8 cellular contexts compared by ENCODE assay signal in genomic region chr14:60331201-60332045, GRCh38.
DNase-seq lines count a peak whose midpoint lies in the region; ATAC-seq and TF ChIP-seq lines count a peak whose summit lies in the region.

No MANE protein-coding gene starts in this region.

- H3K4me3 ChIP-seq in OCI-LY3 (ENCODE audit: low read length), result peak overlapping the region; percentile 79

- H3K79me2 ChIP-seq in OCI-LY3 (ENCODE audit: low read length), result no peaks in the 10 kb centered on the region

- peak overlapping the region; percentile 77 for H3K9ac ChIP-seq in OCI-LY3 (ENCODE audit: low read length)

- no peaks in the 10 kb centered on the region for H3K36me3 ChIP-seq in OCI-LY3 (replicated peaks; ENCODE audit: low read depth, low read length)

- peak overlapping the region; percentile 82 for H3K27ac ChIP-seq in OCI-LY3 (ENCODE audit: low read length)
- no peak overlapping the region for H3K27ac ChIP-seq in substantia nigra (ENCODE audit: low read depth, low read length, poor library complexity, severe bottlenecking)

- TF ChIP-seq CTCF in OCI-LY3 (IDR thresholded peaks at IDR 0.05; ENCODE audit: low read depth, low read length), result peak; percentile 97

- H3K4me1 ChIP-seq in OCI-LY3 (ENCODE audit: low read length), result peaks cover 27% of the 10 kb centered on the region

- DNase-seq in DMS79 (lab: John Stamatoyannopoulos, UW) (peak; percentile 86), HuH-7.5 (ENCODE audit: low spot score) (peak; percentile 53), fibroblast of the conjunctiva (ENCODE audit: low read depth) (peak; percentile 14), nucleus accumbens (lab: John Stamatoyannopoulos, UW) (peak in 46 of 56 donors; percentile 4 to 77 (median 35)), substantia nigra (lab: John Stamatoyannopoulos, UW) (peak in 43 of 49 donors; percentile 5 to 71 (median 43))
- peak; percentile 85 for DNase-seq in activated T-cell treated with anti-CD3 and anti-CD28 coated beads, Interleukin-2, amount 50 U/mL, for 48 hours

- peak; percentile 72 for ATAC-seq in GM21526 (IDR thresholded peaks at IDR 0.05; ENCODE audit: low FRiP score, unreplicated experiment)

- peaks cover 27% of the 10 kb centered on the region for H3K27me3 ChIP-seq in OCI-LY3 (ENCODE audit: low read depth, low read length)

- peak overlapping the region; percentile 92 for H3K4me2 ChIP-seq in OCI-LY3 (ENCODE audit: low read length)

- no peaks in the 10 kb centered on the region for H3K9me3 ChIP-seq in OCI-LY3 (ENCODE audit: insufficient read depth, low read length)

- H2AFZ ChIP-seq in OCI-LY3 (ENCODE audit: low read depth, low read length), result peak overlapping the region; percentile 90

- H4K20me1 ChIP-seq in OCI-LY3 (ENCODE audit: insufficient read depth, low read length), result no peaks in the 10 kb centered on the region

Comparison
In these comparisons a context has a peak if more than half of its experiments do, and no peak if none do; other contexts are left out.
1. DNase-seq: peak in every context shown above with its lines; median percentile 86 in DMS79; 85 in activated T-cell treated with anti-CD3 and anti-CD28 coated beads, Interleukin-2, amount 50 U/mL, for 48 hours; 53 in HuH-7.5; 43 in substantia nigra; 35 in nucleus accumbens; 14 in fibroblast of the conjunctiva.